8 cellular contexts compared by ENCODE assay signal in the genomic region with DNA sequence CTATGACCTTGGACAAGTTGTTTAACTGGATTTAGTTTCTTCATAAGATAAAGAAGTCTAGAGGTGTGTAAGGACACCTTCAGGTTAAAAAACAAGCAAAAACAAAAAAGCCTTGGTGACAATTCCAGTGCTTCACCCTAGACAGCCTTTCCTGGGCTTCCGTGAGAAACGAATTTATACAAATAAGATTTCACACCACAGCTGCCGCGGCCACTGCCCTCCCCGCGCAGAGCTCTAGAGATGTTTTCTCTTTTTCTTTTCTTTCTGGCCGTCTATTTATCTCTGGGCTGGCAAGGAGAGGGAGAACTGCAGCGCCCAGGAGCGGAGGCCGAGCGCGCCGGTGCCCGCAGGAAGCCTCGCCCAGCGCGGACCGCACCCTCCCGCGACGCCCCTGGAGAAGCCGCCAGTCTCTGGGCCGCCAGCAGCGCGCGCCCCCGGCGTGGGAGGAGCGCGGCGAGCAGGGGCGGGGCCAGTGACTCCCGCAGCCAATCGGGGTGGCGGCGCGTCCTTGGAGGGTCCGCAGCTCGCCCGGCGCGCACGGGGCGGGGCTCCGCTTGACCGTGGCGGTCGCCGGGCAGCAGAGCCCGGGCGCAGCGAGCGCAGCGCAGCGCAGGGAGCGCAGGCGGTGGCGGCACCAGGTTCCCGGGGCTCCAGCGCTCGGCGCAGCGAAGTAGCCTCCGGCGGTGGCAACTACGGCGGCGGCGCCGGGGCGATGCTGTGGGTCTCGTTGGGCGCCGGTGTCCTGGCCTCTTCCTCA.
DNase-seq lines count a peak whose midpoint lies in the region; ATAC-seq and TF ChIP-seq lines count a peak whose summit lies in the region.

No MANE protein-coding gene starts in this region.

- H3K36me3 ChIP-seq in DOHH2 (ENCODE audit: control insufficient read depth, low read length): no peaks in the 10 kb centered on the region
- H3K36me3 ChIP-seq in RWPE2 (ENCODE audit: low read depth): no peaks in the 10 kb centered on the region
- no peaks in the 10 kb centered on the region for H3K36me3 ChIP-seq in gastroesophageal sphincter
- no peaks in the 10 kb centered on the region for H3K36me3 ChIP-seq in neuron (ENCODE audit: insufficient read depth, low read length)
- H3K36me3 ChIP-seq in stomach smooth muscle (ENCODE audit: control insufficient read depth in 2 of 2, insufficient read depth in 2 of 2, low read length in 2 of 2): no peaks in the 10 kb centered on the region

- no peak for TF ChIP-seq EP300 in gastroesophageal sphincter (IDR thresholded peaks at IDR 0.05)

- H3K27me3 ChIP-seq in DOHH2 (ENCODE audit: control insufficient read depth, low read length) (peaks cover 62% of the 10 kb centered on the region), RWPE2 (ENCODE audit: insufficient read depth, poor library complexity, severe bottlenecking) (peaks cover 2% of the 10 kb centered on the region), gastroesophageal sphincter (peaks cover 15% of the 10 kb centered on the region), neuron (ENCODE audit: insufficient read depth, low read length) (peaks cover 24% of the 10 kb centered on the region), stomach smooth muscle (ENCODE audit: control insufficient read depth in 1 of 2, insufficient read depth in 2 of 2, low read length in 2 of 2) (peaks cover 0 to 4% of the 10 kb centered on the region in 2 donors)

- TF ChIP-seq POLR2A in gastroesophageal sphincter (IDR thresholded peaks at IDR 0.05): peak; percentile 45 to 51

- WGBS in gastroesophageal sphincter (ENCODE audit: low coverage in 1 of 2), 2 donors: 0% methylated on average over 2 to 17 of the region's 74 CpGs

- peak overlapping the region; percentile 73 for H3K4me2 ChIP-seq in DOHH2 (ENCODE audit: low read length)

- H3K9me2 ChIP-seq in DOHH2 (replicated peaks; ENCODE audit: control insufficient read depth, low read length): no peaks in the 10 kb centered on the region

- DNase-seq in GOT3 (lab: John Stamatoyannopoulos, UW) (peak; percentile 43), Kasumi-1 (lab: John Stamatoyannopoulos, UW) (peak; percentile 41 to 55), RWPE2 (ENCODE audit: low spot score) (peak; percentile 76), activated gamma-delta T cell treated with Interleukin-2 at 50 U/mL for 16 hours (peak; percentile 45)

- H3K79me2 ChIP-seq in DOHH2 (ENCODE audit: control insufficient read depth, low read length): no peaks in the 10 kb centered on the region

- H3K4me1 ChIP-seq in DOHH2 (ENCODE audit: control insufficient read depth, low read length) (peaks cover 8% of the 10 kb centered on the region), RWPE2 (ENCODE audit: insufficient read depth, poor library complexity, severe bottlenecking) (no peaks in the 10 kb centered on the region), gastroesophageal sphincter (peaks cover 0 to 19% (median 4%) of the 10 kb centered on the region in 3 donors), neuron (ENCODE audit: insufficient read depth, low read length) (peaks cover 7% of the 10 kb centered on the region), stomach smooth muscle (ENCODE audit: control insufficient read depth, insufficient read depth, low read length) (peaks cover 3% of the 10 kb centered on the region)

- H4K20me1 ChIP-seq in DOHH2 (ENCODE audit: control insufficient read depth, insufficient read depth, low read depth, low read length): no peaks in the 10 kb centered on the region

- ATAC-seq in RWPE2 (ENCODE audit: low read depth) (peak; percentile 94), gastroesophageal sphincter (peak; percentile 99)

- H3K9ac ChIP-seq in stomach smooth muscle (ENCODE audit: low read length in 2 of 2): peak overlapping the region; percentile 1 to 39

- H3K9me3 ChIP-seq in DOHH2 (ENCODE audit: control insufficient read depth, insufficient read depth, low read length) (no peaks in the 10 kb centered on the region), RWPE2 (ENCODE audit: severe bottlenecking) (no peaks in the 10 kb centered on the region), gastroesophageal sphincter (no peaks in the 10 kb centered on the region), neuron (ENCODE audit: low read length) (no peaks in the 10 kb centered on the region), stomach smooth muscle (ENCODE audit: control insufficient read depth in 2 of 2, low read length in 2 of 2) (no peaks in the 10 kb centered on the region)

- peak overlapping the region; percentile 99 for H2AFZ ChIP-seq in neuron (ENCODE audit: low read depth, low read length)

- no peaks in the 10 kb centered on the region for H3F3A ChIP-seq in DOHH2 (ENCODE audit: control insufficient read depth, insufficient read depth)

- H3K27ac ChIP-seq in DOHH2 (ENCODE audit: low read depth, low read length): no peak overlapping the region
- no peak overlapping the region for H3K27ac ChIP-seq in RWPE2 (ENCODE audit: poor library complexity, severe bottlenecking)
- H3K27ac ChIP-seq in gastroesophageal sphincter: peak overlapping the region in 3 of 4 donors; percentile 75 to 83 (median 83)
- no peak overlapping the region for H3K27ac ChIP-seq in stomach smooth muscle (ENCODE audit: low read length)

- H3K4me3 ChIP-seq in DOHH2 (ENCODE audit: low read length) (peak overlapping the region; percentile 76), RWPE2 (ENCODE audit: severe bottlenecking) (peak overlapping the region; percentile 51), gastroesophageal sphincter (peak overlapping the region; percentile 65 to 89), neuron (ENCODE audit: low read length) (peak overlapping the region; percentile 73), stomach smooth muscle (ENCODE audit: low read length in 2 of 2) (peak overlapping the region; percentile 70 to 78)

- TF ChIP-seq CTCF in DOHH2 (IDR thresholded peaks at IDR 0.05; ENCODE audit: low read depth, low read length, poor library complexity, severe bottlenecking): no peak
- TF ChIP-seq CTCF in RWPE2 (IDR thresholded peaks at IDR 0.05; ENCODE audit: poor library complexity, severe bottlenecking): no peak
- TF ChIP-seq CTCF in gastroesophageal sphincter (IDR thresholded peaks at IDR 0.05): peak in 1 of 4 experiments; percentile 14

Comparison
In these comparisons a context has a peak if more than half of its experiments do, and no peak if none do; other contexts are left out.
1. H3K27ac ChIP-seq: peak in gastroesophageal sphincter (3 of 4); none in DOHH2 (single experiment), RWPE2 (single experiment) and stomach smooth muscle (single experiment).
2. Peak in every context shown above with its lines, with median percentiles within 50 percentile points of each other: H3K4me3 ChIP-seq and DNase-seq.